8 cellular contexts compared by ENCODE assay signal in the genomic region with DNA sequence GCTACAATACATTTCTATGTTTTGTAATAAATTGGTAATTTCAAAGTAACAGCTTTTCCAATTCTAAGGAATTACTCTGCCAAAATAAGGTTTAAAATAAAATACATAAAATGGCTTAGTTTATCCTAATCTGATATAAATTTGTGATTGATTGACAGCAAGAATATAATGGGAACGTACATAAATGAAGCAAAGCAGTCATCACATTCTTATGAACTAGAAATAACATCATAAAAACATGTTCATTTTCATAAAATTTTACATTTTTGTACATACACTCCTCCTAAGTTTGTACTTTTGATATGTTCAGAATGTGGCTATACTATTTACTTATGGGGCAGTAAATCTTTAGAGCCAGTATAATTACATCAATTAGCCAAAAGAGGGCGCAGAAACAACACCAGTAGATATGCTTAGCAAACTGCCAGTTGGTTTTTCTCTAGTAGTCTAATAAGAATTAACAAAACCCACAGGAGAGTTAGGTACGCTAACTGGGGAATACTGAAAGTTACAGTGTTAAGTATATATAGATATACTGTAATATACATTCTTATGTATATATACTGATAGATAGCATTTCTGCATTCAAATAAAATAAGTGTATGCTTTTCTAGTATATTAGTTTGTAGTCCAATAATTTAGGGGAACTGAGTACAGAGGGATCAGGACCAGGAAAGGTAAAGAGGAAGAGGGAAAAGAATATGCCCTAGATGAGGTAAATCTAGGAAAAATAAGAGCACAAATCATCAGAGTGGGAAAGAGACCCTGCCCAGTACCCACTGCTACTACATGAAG.
DNase-seq lines count a peak whose midpoint lies in the region; ATAC-seq, FAIRE-seq and TF ChIP-seq lines count a peak whose summit lies in the region.

No MANE protein-coding gene starts in this region.

- H3K27ac ChIP-seq in small intestine (ENCODE audit: low read depth in 1 of 2, low read length in 1 of 2): no peak overlapping the region

- ATAC-seq in HG02588 (IDR thresholded peaks at IDR 0.05; ENCODE audit: unreplicated experiment) (peak; percentile 87), HG02840 (IDR thresholded peaks at IDR 0.05; ENCODE audit: low FRiP score, unreplicated experiment) (no peak)

- no peaks in the 10 kb centered on the region for H3K4me1 ChIP-seq in small intestine (ENCODE audit: control insufficient read depth in 2 of 2, insufficient read depth in 1 of 2, low read depth in 1 of 2, low read length in 1 of 2)

- TF ChIP-seq CTCF in GM12865 (IDR thresholded peaks at IDR 0.05; ENCODE audit: insufficient read depth, low read depth, low read length, missing control alignments): peak; percentile 53

- no peaks in the 10 kb centered on the region for H3K27me3 ChIP-seq in small intestine (ENCODE audit: control insufficient read depth in 2 of 2, insufficient read depth in 2 of 2, low read length in 2 of 2)

- DNase-seq in A172 (ENCODE audit: low spot score) (peak; percentile 73), GM12865 (ENCODE audit: low read depth) (peak; percentile 66), NAMALWA (ENCODE audit: low spot score) (peak; percentile 71), glomerular visceral epithelial cell (ENCODE audit: extremely low spot score) (peak; percentile 47), small intestine (peak; percentile 61)

- H3K9me3 ChIP-seq in small intestine (ENCODE audit: control insufficient read depth, low read depth): no peaks in the 10 kb centered on the region

- peaks cover 0 to 1% of the 10 kb centered on the region in 2 donors for H3K36me3 ChIP-seq in small intestine (ENCODE audit: control insufficient read depth in 2 of 2, insufficient read depth in 2 of 2, low read length in 2 of 2)

- 50 to 58% (median 56%) methylated on average over 3 of the region's 3 CpGs for WGBS in small intestine, 3 donors

- no peak overlapping the region for H3K4me3 ChIP-seq in GM12865 (ENCODE audit: low read depth, low read length)
- no peak overlapping the region for H3K4me3 ChIP-seq in small intestine (ENCODE audit: low read depth in 1 of 2, low read length in 2 of 2)

- FAIRE-seq in TTC549 (lab: Jason Lieb, UNC): peak; percentile 85
- peak; percentile 68 for FAIRE-seq in small intestine (lab: Jason Lieb, UNC)
